In genomic region chr16:74025-74424, GRCh38 we compare ENCODE assay signal across 9 cellular contexts. TPM values are rescaled to one million over a fixed set of nuclear protein-coding genes. Genes with fewer than 3 reads are reported as not detected.
DNase-seq lines count a peak whose midpoint lies in the region; TF ChIP-seq lines count a peak whose summit lies in the region.
"Had no signal": no experiment of that assay in that cellular context is flagged by ENCODE, and none has a peak within 500 bp of the region (broad histone marks: within the 10 kb centered on the region; RNA-seq: fewer than 3 reads in every experiment).

No MANE protein-coding gene starts in this region.

- peak overlapping the region in 1 of 2 experiments; percentile 78 for H3K14ac ChIP-seq in mesenchymal stem cell (ENCODE audit: low read length in 2 of 2)

- peak overlapping the region; percentile 90 for H4K91ac ChIP-seq in mesenchymal stem cell (ENCODE audit: low read length)

- H2BK12ac ChIP-seq in mesenchymal stem cell (ENCODE audit: low read length in 2 of 2), result peak overlapping the region; percentile 47 to 83

- H3K79me1 ChIP-seq in mesenchymal stem cell (replicated peaks; ENCODE audit: low read length, poor library complexity, severe bottlenecking), result peaks cover 2% of the 10 kb centered on the region

- intact Hi-C loops in dendritic cell treated with granulocyte-macrophage colony-stimulating factor and Interleukin-4, amounts not matched to agents 40 ng/mL and 50 ng/mL, for 4 days (cut with micrococcal nuclease), result no loop called here
- intact Hi-C loops in uterus (cut with DNase I; ENCODE audit: low total_unique reads), result no loop called here

- WGBS in mesenchymal stem cell, result 89% methylated on average over 5 of the region's 6 CpGs

- no peak overlapping the region for H2BK15ac ChIP-seq in mesenchymal stem cell (ENCODE audit: low read depth, poor library complexity, severe bottlenecking)

- H3K9me3 ChIP-seq in mesenchymal stem cell (ENCODE audit: control insufficient read depth, low read length), result no peaks in the 10 kb centered on the region
- H3K9me3 ChIP-seq in uterus, result no peaks in the 10 kb centered on the region

- TF ChIP-seq POLR2A in uterus (IDR thresholded peaks at IDR 0.05) (no peak), erythroblast (IDR thresholded peaks at IDR 0.05; ENCODE audit: low read length) (no peak)

- H3K36me3 ChIP-seq in mesenchymal stem cell (ENCODE audit: control insufficient read depth in 1 of 2, insufficient read depth in 2 of 2, low read depth in 1 of 2, low read length in 2 of 2) (peaks cover 2 to 12% of the 10 kb centered on the region in 2 experiments), uterus (no peaks in the 10 kb centered on the region)

- H3K4me3 Mint-ChIP-seq in dendritic cell treated with granulocyte-macrophage colony-stimulating factor and Interleukin-4, amounts not matched to agents 40 ng/mL and 50 ng/mL, for 4 days, result no peak overlapping the region

- no peaks in the 10 kb centered on the region for H3K27me3 ChIP-seq in mesenchymal stem cell (ENCODE audit: control insufficient read depth in 1 of 2, insufficient read depth in 1 of 2, low read length in 2 of 2)
- H3K27me3 ChIP-seq in uterus, result no peaks in the 10 kb centered on the region

- no peak for TF ChIP-seq CTCF in uterus (IDR thresholded peaks at IDR 0.05)

- no peak for DNase-seq in mesenchymal stem cell
- no peak for DNase-seq in uterus
- DNase-seq in HCEC 1CT, result no peak
- DNase-seq in erythroblast (lab: John Stamatoyannopoulos, UW), result no peak
- DNase-seq: activated CD4-positive, alpha-beta T cell treated with anti-CD3 and anti-CD28 coated beads for 1 hour; activated T-cell treated with anti-CD3 and anti-CD28 coated beads, Interleukin-2, amount 50 U/mL, for 72 hours; NCI-H2081 treated with DMSO at 0.1 percent for 48 hours had no signal

- peaks cover 64% of the 10 kb centered on the region for H3K27me3 Mint-ChIP-seq in dendritic cell treated with granulocyte-macrophage colony-stimulating factor and Interleukin-4, amounts not matched to agents 40 ng/mL and 50 ng/mL, for 4 days

- no peak overlapping the region for H3K9ac ChIP-seq in mesenchymal stem cell (ENCODE audit: low read length)

- H3K4me1 Mint-ChIP-seq in dendritic cell treated with granulocyte-macrophage colony-stimulating factor and Interleukin-4, amounts not matched to agents 40 ng/mL and 50 ng/mL, for 4 days (ENCODE audit: low read depth), result peaks cover 36% of the 10 kb centered on the region

- H2AFZ ChIP-seq in mesenchymal stem cell (ENCODE audit: low read depth, low read length), result no peak overlapping the region

- peak overlapping the region; percentile 46 to 99 for H3K18ac ChIP-seq in mesenchymal stem cell (ENCODE audit: low read depth in 1 of 2, low read length in 2 of 2)

- peak overlapping the region; percentile 1 for H3K4me2 ChIP-seq in mesenchymal stem cell (ENCODE audit: low read length, poor library complexity, severe bottlenecking)

- peak overlapping the region; percentile 96 for H2AK5ac ChIP-seq in mesenchymal stem cell (ENCODE audit: low read length, severe bottlenecking)

- no peak overlapping the region for H3K4me3 ChIP-seq in mesenchymal stem cell (ENCODE audit: insufficient read depth in 1 of 2, low read depth in 1 of 2, low read length in 2 of 2)
- no peak overlapping the region for H3K4me3 ChIP-seq in uterus

- H3K4me1 ChIP-seq in mesenchymal stem cell (ENCODE audit: control insufficient read depth, insufficient read depth, low read depth, low read length) (peaks cover 80% of the 10 kb centered on the region), uterus (peaks cover 5 to 47% of the 10 kb centered on the region in 2 donors)

- no peak overlapping the region for H2BK5ac ChIP-seq in mesenchymal stem cell (ENCODE audit: low read depth, low read length, poor library complexity, severe bottlenecking)

- H3K23ac ChIP-seq in mesenchymal stem cell (ENCODE audit: low read length in 2 of 2), result no peak overlapping the region

- H3K27ac Mint-ChIP-seq in dendritic cell treated with granulocyte-macrophage colony-stimulating factor and Interleukin-4, amounts not matched to agents 40 ng/mL and 50 ng/mL, for 4 days, result peak overlapping the region; percentile 13
- H3K27ac Mint-ChIP-seq: activated T-cell treated with anti-CD3 and anti-CD28 coated beads, Interleukin-2, amount 50 U/mL, for 72 hours; memory B cell had no signal

- H2BK120ac ChIP-seq in mesenchymal stem cell (ENCODE audit: low read depth, low read length), result peak overlapping the region; percentile 21

- H3K4ac ChIP-seq in mesenchymal stem cell (ENCODE audit: low read depth in 1 of 2, low read length in 2 of 2), result peak overlapping the region; percentile 55 to 68

- no peaks in the 10 kb centered on the region for H3K9me3 Mint-ChIP-seq in dendritic cell treated with granulocyte-macrophage colony-stimulating factor and Interleukin-4, amounts not matched to agents 40 ng/mL and 50 ng/mL, for 4 days
- H3K9me3 Mint-ChIP-seq: activated T-cell treated with anti-CD3 and anti-CD28 coated beads, Interleukin-2, amount 50 U/mL, for 72 hours; memory B cell had no signal

- peak overlapping the region; percentile 89 for H3K27ac ChIP-seq in mesenchymal stem cell (ENCODE audit: low read length, poor library complexity, severe bottlenecking)
- peak overlapping the region; percentile 36 to 93 for H3K27ac ChIP-seq in uterus

- H4K8ac ChIP-seq in mesenchymal stem cell (ENCODE audit: low read length), result peak overlapping the region; percentile 43

- H3K36me3 Mint-ChIP-seq in dendritic cell treated with granulocyte-macrophage colony-stimulating factor and Interleukin-4, amounts not matched to agents 40 ng/mL and 50 ng/mL, for 4 days (ENCODE audit: low read depth), result peaks cover 8% of the 10 kb centered on the region
- H3K36me3 Mint-ChIP-seq: memory B cell had no signal

RNA-seq across cellular contexts. Expression of gene RHBDF1, which starts 1.6 kb away (rescaled TPM):
- polyA plus RNA-seq in mesenchymal stem cell (2013, experiment 1 of 2), result 73.8 TPM
- 69.6 TPM for polyA plus RNA-seq in mesenchymal stem cell (2013, experiment 2 of 2)
- total RNA-seq in uterus, result 10 to 100 TPM; 14.7 to 79.0 (median 31.1) TPM

RNA-seq across cellular contexts. Expression of gene MPG, which starts 4.0 kb away (rescaled TPM):
- 156 TPM for polyA plus RNA-seq in mesenchymal stem cell (2013, experiment 1 of 2)
- polyA plus RNA-seq in mesenchymal stem cell (2013, experiment 2 of 2), result 156 TPM
- 100 to 1,000 TPM in 1 of 4 donors, 10 to 100 TPM in 3; 35.7 to 305 (median 63.7) TPM for total RNA-seq in uterus

RNA-seq across cellular contexts. Expression of gene SNRNP25, which starts 20.4 kb away (rescaled TPM):
- polyA plus RNA-seq in mesenchymal stem cell (2013, experiment 1 of 2), result 22.6 TPM
- 24.2 TPM for polyA plus RNA-seq in mesenchymal stem cell (2013, experiment 2 of 2)
- 10 to 100 TPM in 3 of 4 donors, 1 to 10 TPM in 1; 8.0 to 38.4 (median 21.6) TPM for total RNA-seq in uterus

RNA-seq across cellular contexts. Expression of gene POLR3K, which starts 20.6 kb away (rescaled TPM):
- polyA plus RNA-seq in mesenchymal stem cell (2013, experiment 1 of 2), result 8.4 TPM
- polyA plus RNA-seq in mesenchymal stem cell (2013, experiment 2 of 2), result 8.7 TPM
- total RNA-seq in uterus, result 10 to 100 TPM in 1 of 4 donors, 1 to 10 TPM in 2, under 1 TPM in 1; 0.51 to 12.3 (median 4.0) TPM
